Comparison of ENCODE assay signal across 19 cellular contexts in the genomic region with DNA sequence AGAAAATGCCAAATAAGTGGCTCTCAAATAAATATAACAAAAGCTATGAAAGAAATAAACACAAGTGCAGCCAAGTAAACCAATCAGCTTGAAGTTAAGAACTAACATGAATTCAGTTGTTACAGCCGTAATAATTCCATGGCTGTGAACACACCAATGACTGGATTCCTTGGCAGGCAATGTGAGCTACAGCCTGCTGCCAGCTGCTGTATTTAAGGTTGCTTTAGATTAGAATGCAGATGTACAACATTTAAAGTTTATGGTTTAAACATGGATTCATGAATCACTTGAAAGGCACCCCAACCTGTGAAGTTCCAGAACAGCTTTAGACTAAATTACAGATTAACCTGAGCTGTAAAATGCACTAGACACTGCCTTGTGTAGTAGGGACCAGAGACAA.
"Had no signal": no experiment of that assay in that cellular context is flagged by ENCODE, and none has a peak within 500 bp of the region (broad histone marks: within the 10 kb centered on the region; RNA-seq: fewer than 3 reads in every experiment).

No MANE protein-coding gene starts in this region.

- H3K36me3 Mint-ChIP-seq: activated naive CD4-positive, alpha-beta T cell treated with anti-CD3 and anti-CD28 coated beads, Interleukin-2, amount 50 U/mL, for 24 hours; immature natural killer cell; T-cell had no signal

- H3K4me3 ChIP-seq: coronary artery, esophagus squamous epithelium, right lobe of liver, smooth muscle cell, testis had no signal

- DNase-seq: activated CD4-positive, alpha-beta T cell treated with anti-CD3 and anti-CD28 coated beads, Interleukin-2, amount 50 U/mL, for 48 hours; activated CD4-positive, CD25-positive, alpha-beta regulatory T cell treated with anti-CD3 and anti-CD28 coated beads, Interleukin-2, amount 50 U/mL, for 72 hours; activated T-cell treated with anti-CD3 and anti-CD28 coated beads, Interleukin-2, amount 50 U/mL, for 24 hours; esophagus squamous epithelium; foreskin melanocyte; head of caudate nucleus; immature natural killer cell; natural killer cell; right lobe of liver; SK-N-SH; stimulated activated CD4-positive, alpha-beta T cell treated with anti-CD3 and anti-CD28 coated beads, Interleukin-4, amount 100 ng/mL, for 4 hours; T-cell; T-helper 9 cell; testis had no signal

- H3K27ac Mint-ChIP-seq: activated naive CD4-positive, alpha-beta T cell treated with anti-CD3 and anti-CD28 coated beads, Interleukin-2, amount 50 U/mL, for 24 hours; activated T-cell treated with anti-CD3 and anti-CD28 coated beads, Interleukin-2, amount 50 U/mL, for 24 hours; immature natural killer cell; natural killer cell; stimulated activated naive CD8-positive, alpha-beta T cell treated with anti-CD3 and anti-CD28 coated beads, Interleukin-15, Interleukin-2, amounts not matched to agents 100 ng/mL and 50 ng/mL, for 24 hours; T-cell had no signal

- H3K4me3 Mint-ChIP-seq: activated naive CD4-positive, alpha-beta T cell treated with anti-CD3 and anti-CD28 coated beads, Interleukin-2, amount 50 U/mL, for 24 hours; activated T-cell treated with anti-CD3 and anti-CD28 coated beads, Interleukin-2, amount 50 U/mL, for 24 hours; central memory CD8-positive, alpha-beta T cell; immature natural killer cell; natural killer cell; stimulated activated naive CD8-positive, alpha-beta T cell treated with anti-CD3 and anti-CD28 coated beads, Interleukin-15, Interleukin-2, amounts not matched to agents 100 ng/mL and 50 ng/mL, for 24 hours; T-cell had no signal

- H3K4me1 Mint-ChIP-seq: activated naive CD4-positive, alpha-beta T cell treated with anti-CD3 and anti-CD28 coated beads, Interleukin-2, amount 50 U/mL, for 24 hours; central memory CD8-positive, alpha-beta T cell; immature natural killer cell; natural killer cell; T-cell had no signal

- H3K9me3 ChIP-seq: esophagus squamous epithelium, right lobe of liver, SK-N-SH, testis had no signal

- H3K27me3 Mint-ChIP-seq: activated naive CD4-positive, alpha-beta T cell treated with anti-CD3 and anti-CD28 coated beads, Interleukin-2, amount 50 U/mL, for 24 hours; activated T-cell treated with anti-CD3 and anti-CD28 coated beads, Interleukin-2, amount 50 U/mL, for 24 hours; central memory CD8-positive, alpha-beta T cell; stimulated activated naive CD8-positive, alpha-beta T cell treated with anti-CD3 and anti-CD28 coated beads, Interleukin-15, Interleukin-2, amounts not matched to agents 100 ng/mL and 50 ng/mL, for 24 hours; T-cell had no signal

- H3K4me1 ChIP-seq: right lobe of liver, testis had no signal

- ATAC-seq: natural killer cell, right lobe of liver, T-cell had no signal

- H3K27me3 ChIP-seq: esophagus squamous epithelium, right lobe of liver, testis had no signal

- H3K27ac ChIP-seq: coronary artery, esophagus squamous epithelium, right lobe of liver, testis had no signal
